In genomic region chr14:68655961-68656360, GRCh38 we compare ENCODE assay signal across 10 cellular contexts.
A peak's percentile ranks its signal among the peaks of the same experiment; 100 is the strongest.
DNase-seq lines count a peak whose midpoint lies in the region; ATAC-seq, FAIRE-seq and TF ChIP-seq lines count a peak whose summit lies in the region.
"Had no signal": no experiment of that assay in that cellular context is flagged by ENCODE, and none has a peak within 500 bp of the region (broad histone marks: within the 10 kb centered on the region; RNA-seq: fewer than 3 reads in every experiment).

No MANE protein-coding gene starts in this region.

- no peak overlapping the region for H3K4me2 ChIP-seq in K562 (ENCODE audit: insufficient read depth, low read length)

- H2AFZ ChIP-seq in K562 (ENCODE audit: low read depth, low read length), result no peak overlapping the region

- peak; percentile 28; the same call in 1 of the 3 replicates for ATAC-seq in K562
- peak; percentile 30 for ATAC-seq in left lung
- ATAC-seq in upper lobe of left lung (ENCODE audit: low FRiP score in 2 of 2), result no peak

- no peak for TF ChIP-seq POLR2A in K562 (conservative IDR thresholded peaks at IDR 0.05)
- TF ChIP-seq POLR2A in upper lobe of left lung (IDR thresholded peaks at IDR 0.05), result no peak

- H3K9ac ChIP-seq in K562 (ENCODE audit: insufficient read depth in 1 of 2, low read depth in 2 of 2, low read length in 2 of 2), result no peak overlapping the region

- BruUV-seq in K562 (replicated peaks; lab: Mats Ljungman, UMichigan), result no TSS peak

- intact Hi-C loops in activated CD4-positive, alpha-beta memory T cell treated with anti-CD3 and anti-CD28 coated beads for 36 hours (cut with micrococcal nuclease), result no loop called here
- intact Hi-C loops in K562 (cut with micrococcal nuclease), result no loop called here
- intact Hi-C loops in left lung (cut with DNase I), result no loop called here
- intact Hi-C loops in activated CD4-positive, alpha-beta T cell treated with anti-CD3 and anti-CD28 coated beads, Interleukin-2, amount 10 ng/mL, durations not matched to agents 24 days and 14 days (cut with micrococcal nuclease), result no loop called here

- H3K36me3 ChIP-seq in K562 (ENCODE audit: control insufficient read depth, insufficient read depth, low read length) (no peaks in the 10 kb centered on the region), left lung (no peaks in the 10 kb centered on the region), upper lobe of left lung (no peaks in the 10 kb centered on the region)

- no peaks in the 10 kb centered on the region for H3K79me2 ChIP-seq in K562 (ENCODE audit: control insufficient read depth, insufficient read depth, low read length)

- peaks cover 0 to 6% of the 10 kb centered on the region in 2 experiments; a peak in 1 of 5 replicates for H3K27me3 ChIP-seq in K562 (ENCODE audit: control insufficient read depth in 2 of 2, insufficient read depth in 2 of 2, low read length in 2 of 2)
- H3K27me3 ChIP-seq in left lung, result no peaks in the 10 kb centered on the region
- H3K27me3 ChIP-seq in upper lobe of left lung, result no peaks in the 10 kb centered on the region

- in situ Hi-C loops in K562 (cut with MboI), result no loop called here

- H4K20me1 ChIP-seq in K562 (replicated peaks; ENCODE audit: control insufficient read depth, insufficient read depth, low read length), result no peaks in the 10 kb centered on the region

- no peak for FAIRE-seq in K562 (lab: Jason Lieb, UNC)

- H3K27ac ChIP-seq in K562 (ENCODE audit: extremely low read depth, low read depth, low read length), result no peak overlapping the region
- H3K27ac ChIP-seq in left lung, result no peak overlapping the region
- no peak overlapping the region for H3K27ac ChIP-seq in upper lobe of left lung

- CTCF ChIA-PET in activated CD4-positive, alpha-beta memory T cell treated with anti-CD3 and anti-CD28 coated beads, Interleukin-2, amount 10 ng/mL, durations not matched to agents 7 days and 5 days (lab: Charles Lee), result no interaction called here
- CTCF ChIA-PET in activated CD4-positive, alpha-beta memory T cell treated with anti-CD3 and anti-CD28 coated beads for 36 hours (lab: Charles Lee), result no interaction called here
- CTCF ChIA-PET in K562 (lab: Yijun Ruan, JAX; ENCODE audit: low intra/inter-chr PET ratio), result no interaction called here

- H3K27ac Mint-ChIP-seq in activated CD4-positive, alpha-beta memory T cell treated with anti-CD3 and anti-CD28 coated beads, Interleukin-2, amount 10 ng/mL, durations not matched to agents 7 days and 5 days, result no peak overlapping the region
- no peak overlapping the region for H3K27ac Mint-ChIP-seq in activated CD4-positive, alpha-beta memory T cell treated with anti-CD3 and anti-CD28 coated beads for 36 hours
- H3K27ac Mint-ChIP-seq in type B pancreatic cell, result peak overlapping the region; percentile 61
- no peak overlapping the region for H3K27ac Mint-ChIP-seq in activated CD4-positive, alpha-beta T cell treated with anti-CD3 and anti-CD28 coated beads, Interleukin-2, amount 10 ng/mL, durations not matched to agents 24 days and 14 days

- peak; percentile 16 to 42; a peak in 2 of 4 replicates for TF ChIP-seq RAD21 in K562 (CRISPR knock-in tag; conservative IDR thresholded peaks at IDR 0.05 in 1 of 2, IDR thresholded peaks at IDR 0.05 in 1 of 2)

- peak; percentile 11 for DNase-seq in activated CD4-positive, alpha-beta memory T cell treated with anti-CD3 and anti-CD28 coated beads, Interleukin-2, amount 10 ng/mL, durations not matched to agents 7 days and 5 days
- DNase-seq in activated CD4-positive, alpha-beta memory T cell treated with anti-CD3 and anti-CD28 coated beads for 36 hours, result no peak
- DNase-seq in K562 (ENCODE audit: extremely low read depth in 1 of 4, low spot score in 3 of 4) (no peak), left lung (no peak), type B pancreatic cell (ENCODE audit: extremely low spot score, unreplicated experiment) (no peak), NCI-H748 treated with DMSO at 0.1 percent for 48 hours (lab: John Stamatoyannopoulos, UW) (no peak), upper lobe of left lung (no peak)
- DNase-seq in activated CD4-positive, alpha-beta T cell treated with anti-CD3 and anti-CD28 coated beads, Interleukin-2, amount 10 ng/mL, durations not matched to agents 24 days and 14 days, result no peak
- DNase-seq: MM.1S, SIG-M5 had no signal

- H3K36me3 Mint-ChIP-seq in activated CD4-positive, alpha-beta memory T cell treated with anti-CD3 and anti-CD28 coated beads, Interleukin-2, amount 10 ng/mL, durations not matched to agents 7 days and 5 days (ENCODE audit: low read depth), result no peaks in the 10 kb centered on the region
- H3K36me3 Mint-ChIP-seq in activated CD4-positive, alpha-beta memory T cell treated with anti-CD3 and anti-CD28 coated beads for 36 hours, result no peaks in the 10 kb centered on the region
- peaks cover 9% of the 10 kb centered on the region for H3K36me3 Mint-ChIP-seq in type B pancreatic cell
- no peaks in the 10 kb centered on the region for H3K36me3 Mint-ChIP-seq in activated CD4-positive, alpha-beta T cell treated with anti-CD3 and anti-CD28 coated beads, Interleukin-2, amount 10 ng/mL, durations not matched to agents 24 days and 14 days (ENCODE audit: low read depth)

- TF ChIP-seq CTCF in K562 (IDR thresholded peaks at IDR 0.05 in 2 of 3, conservative IDR thresholded peaks at IDR 0.05 in 1 of 3; ENCODE audit: insufficient read depth in 2 of 3, low read depth in 1 of 3, low read length in 3 of 3) (no peak), left lung (IDR thresholded peaks at IDR 0.05) (no peak), type B pancreatic cell (conservative IDR thresholded peaks at IDR 0.05) (no peak), upper lobe of left lung (IDR thresholded peaks at IDR 0.05) (peak in 2 of 6 experiments; percentile 9 to 21)

- TF ChIP-seq EP300 in K562 (IDR thresholded peaks at IDR 0.05; ENCODE audit: low read length) (no peak), upper lobe of left lung (IDR thresholded peaks at IDR 0.05) (no peak)

- 43% methylated on average over 1 of the region's 1 CpG for WGBS in K562 (ENCODE audit: insufficient coverage, low coverage, missing lambda C conversion rate)
- WGBS in upper lobe of left lung, 2 donors, result 90% methylated on average over 1 of the region's 1 CpG; no CpG with 5 or more reads in 1 of the 2 donors

- no peaks in the 10 kb centered on the region for H3K9me1 ChIP-seq in K562 (ENCODE audit: control insufficient read depth, insufficient read depth, low read length)

- H3K9me3 ChIP-seq in K562 (replicated peaks; ENCODE audit: control insufficient read depth, insufficient read depth, low read depth, low read length), result no peaks in the 10 kb centered on the region
- no peaks in the 10 kb centered on the region for H3K9me3 ChIP-seq in left lung
- no peaks in the 10 kb centered on the region for H3K9me3 ChIP-seq in upper lobe of left lung

- H3K4me3 Mint-ChIP-seq in activated CD4-positive, alpha-beta memory T cell treated with anti-CD3 and anti-CD28 coated beads, Interleukin-2, amount 10 ng/mL, durations not matched to agents 7 days and 5 days, result no peak overlapping the region
- no peak overlapping the region for H3K4me3 Mint-ChIP-seq in activated CD4-positive, alpha-beta memory T cell treated with anti-CD3 and anti-CD28 coated beads for 36 hours
- no peak overlapping the region for H3K4me3 Mint-ChIP-seq in type B pancreatic cell
- no peak overlapping the region for H3K4me3 Mint-ChIP-seq in activated CD4-positive, alpha-beta T cell treated with anti-CD3 and anti-CD28 coated beads, Interleukin-2, amount 10 ng/mL, durations not matched to agents 24 days and 14 days

- POLR2A ChIA-PET in activated CD4-positive, alpha-beta memory T cell treated with anti-CD3 and anti-CD28 coated beads, Interleukin-2, amount 10 ng/mL, durations not matched to agents 7 days and 5 days (lab: Charles Lee), result interaction anchor here (1.2 kb wide), 1 partner anchor 125 kb away, joined by 3 read pairs; no protein-coding TSS in a partner anchor
- POLR2A ChIA-PET in activated CD4-positive, alpha-beta memory T cell treated with anti-CD3 and anti-CD28 coated beads for 36 hours (lab: Charles Lee), result no interaction called here
- POLR2A ChIA-PET in K562 (lab: Yijun Ruan, JAX), result no interaction called here

- no peaks in the 10 kb centered on the region for H3K4me1 Mint-ChIP-seq in activated CD4-positive, alpha-beta memory T cell treated with anti-CD3 and anti-CD28 coated beads, Interleukin-2, amount 10 ng/mL, durations not matched to agents 7 days and 5 days
- no peaks in the 10 kb centered on the region for H3K4me1 Mint-ChIP-seq in activated CD4-positive, alpha-beta memory T cell treated with anti-CD3 and anti-CD28 coated beads for 36 hours (ENCODE audit: low read depth)
- H3K4me1 Mint-ChIP-seq in type B pancreatic cell (ENCODE audit: unreplicated experiment), result peaks cover 51% of the 10 kb centered on the region
- H3K4me1 Mint-ChIP-seq in activated CD4-positive, alpha-beta T cell treated with anti-CD3 and anti-CD28 coated beads, Interleukin-2, amount 10 ng/mL, durations not matched to agents 24 days and 14 days, result peaks cover 2% of the 10 kb centered on the region

- H3K4me3 ChIP-seq in K562 (no peak overlapping the region), left lung (no peak overlapping the region), upper lobe of left lung (no peak overlapping the region)

- no peaks in the 10 kb centered on the region for H3K9me3 Mint-ChIP-seq in activated CD4-positive, alpha-beta memory T cell treated with anti-CD3 and anti-CD28 coated beads, Interleukin-2, amount 10 ng/mL, durations not matched to agents 7 days and 5 days
- H3K9me3 Mint-ChIP-seq in activated CD4-positive, alpha-beta memory T cell treated with anti-CD3 and anti-CD28 coated beads for 36 hours, result no peaks in the 10 kb centered on the region
- peaks cover 11% of the 10 kb centered on the region for H3K9me3 Mint-ChIP-seq in type B pancreatic cell
- H3K9me3 Mint-ChIP-seq in activated CD4-positive, alpha-beta T cell treated with anti-CD3 and anti-CD28 coated beads, Interleukin-2, amount 10 ng/mL, durations not matched to agents 24 days and 14 days, result no peaks in the 10 kb centered on the region

- H3K4me1 ChIP-seq in K562 (replicated peaks in 1 of 2; ENCODE audit: control insufficient read depth in 2 of 2, insufficient read depth in 2 of 2, low read length in 2 of 2) (peaks cover 11 to 15% of the 10 kb centered on the region in 2 experiments), left lung (peaks cover 21 to 28% of the 10 kb centered on the region in 2 donors), upper lobe of left lung (peaks cover 14 to 29% (median 20%) of the 10 kb centered on the region in 4 donors)

- no peaks in the 10 kb centered on the region for H3K27me3 Mint-ChIP-seq in activated CD4-positive, alpha-beta memory T cell treated with anti-CD3 and anti-CD28 coated beads, Interleukin-2, amount 10 ng/mL, durations not matched to agents 7 days and 5 days
- H3K27me3 Mint-ChIP-seq in activated CD4-positive, alpha-beta memory T cell treated with anti-CD3 and anti-CD28 coated beads for 36 hours, result no peaks in the 10 kb centered on the region
- H3K27me3 Mint-ChIP-seq in type B pancreatic cell, result no peaks in the 10 kb centered on the region
- peaks cover 4% of the 10 kb centered on the region for H3K27me3 Mint-ChIP-seq in activated CD4-positive, alpha-beta T cell treated with anti-CD3 and anti-CD28 coated beads, Interleukin-2, amount 10 ng/mL, durations not matched to agents 24 days and 14 days

TF ChIP-seq in K562, 482 proteins besides CTCF, POLR2A, EP300 and RAD21 (continues in another document):
- TF ChIP-seq SP2 (IDR thresholded peaks at IDR 0.05; ENCODE audit: extremely low read depth, low read depth, low read length, poor library complexity, severe bottlenecking), result no peak

Comparison
In these comparisons a context has a peak if more than half of its experiments do, and no peak if none do; other contexts are left out.
1. ATAC-seq: peak in K562 (single experiment) and left lung (single experiment); none in upper lobe of left lung (0 of 2).